In genomic region chr7:157550300-157551275, GRCh38 we compare ENCODE assay signal across 28 cellular contexts.
DNase-seq lines count a peak whose midpoint lies in the region; ATAC-seq and TF ChIP-seq lines count a peak whose summit lies in the region.
"Had no signal": no experiment of that assay in that cellular context is flagged by ENCODE, and none has a peak within 500 bp of the region (broad histone marks: within the 10 kb centered on the region; RNA-seq: fewer than 3 reads in every experiment).

No MANE protein-coding gene starts in this region.

- intact Hi-C loops in Right ventricle myocardium superior (cut with DNase I) (no loop called here), tibial artery (cut with DNase I; ENCODE audit: low total_unique reads) (no loop called here)

- H3K36me3 ChIP-seq in right atrium auricular region = no peaks in the 10 kb centered on the region
- no peaks in the 10 kb centered on the region for H3K36me3 ChIP-seq in Peyer's patch
- H3K36me3 ChIP-seq in tibial artery = peaks cover 0 to 8% (median 5%) of the 10 kb centered on the region in 3 donors
- H3K36me3 ChIP-seq: BE2C, cardiac muscle cell had no signal

- H3K4me1 ChIP-seq in right atrium auricular region (no peaks in the 10 kb centered on the region), Peyer's patch (no peaks in the 10 kb centered on the region), tibial artery (no peaks in the 10 kb centered on the region)
- H3K4me1 ChIP-seq: BE2C, Caco-2, gastroesophageal sphincter had no signal

- H3K4me3 ChIP-seq in right atrium auricular region (no peak overlapping the region), Peyer's patch (no peak overlapping the region), tibial artery (no peak overlapping the region)
- H3K4me3 ChIP-seq: cardiac muscle cell, gastroesophageal sphincter, lung had no signal

- TF ChIP-seq CTCF in right atrium auricular region (IDR thresholded peaks at IDR 0.05) = no peak
- TF ChIP-seq CTCF in Peyer's patch (IDR thresholded peaks at IDR 0.05) = no peak
- no peak for TF ChIP-seq CTCF in tibial artery (IDR thresholded peaks at IDR 0.05)

- H3K27me3 ChIP-seq in right atrium auricular region (no peaks in the 10 kb centered on the region), Peyer's patch (no peaks in the 10 kb centered on the region), tibial artery (peaks cover 0 to 13% of the 10 kb centered on the region in 2 donors)
- H3K27me3 ChIP-seq: BE2C, cardiac muscle cell had no signal

- H3K27ac ChIP-seq in right atrium auricular region (no peak overlapping the region), Peyer's patch (no peak overlapping the region), tibial artery (no peak overlapping the region)
- H3K27ac ChIP-seq: cardiac muscle cell, gastroesophageal sphincter had no signal

- DNase-seq in Right ventricle myocardium superior (peak; percentile 13), right atrium auricular region (ENCODE audit: low spot score) (no peak), Peyer's patch (peak in 2 of 3 donors; percentile 19 to 44), left kidney (ENCODE audit: low read depth, low spot score) (peak; percentile 53), tibial artery (peak; percentile 6 to 44), midbrain (lab: John Stamatoyannopoulos, UW) (no peak)
- DNase-seq: activated naive CD4-positive, alpha-beta T cell treated with anti-CD3 and anti-CD28 coated beads, Interleukin-2, amount 50 U/mL, for 16 hours; activated T-cell treated with anti-CD3 and anti-CD28 coated beads, Interleukin-2, amount 50 U/mL, for 72 hours; BE2C; DMS79 treated with DMSO at 0.1 percent for 48 hours; GOT3; hypothalamus; NCI-H1048; NCI-H1694 treated with DMSO at 0.1 percent for 48 hours; NCI-H2227 treated with DMSO at 0.1 percent for 48 hours; NCI-H774; OCI-M1; small intestine; stimulated activated CD4-positive, alpha-beta T cell treated with anti-CD3 and anti-CD28 coated beads, Interleukin-2, amount 100 ng/mL, for 48 hours; substantia nigra; T-helper 1 cell had no signal

- H3K9me3 ChIP-seq in right atrium auricular region (no peaks in the 10 kb centered on the region), Peyer's patch (no peaks in the 10 kb centered on the region), tibial artery (no peaks in the 10 kb centered on the region)
- H3K9me3 ChIP-seq: BE2C, Caco-2, gastroesophageal sphincter had no signal

- ATAC-seq in Right ventricle myocardium superior (ENCODE audit: poor library complexity) (no peak), HG03432 (IDR thresholded peaks at IDR 0.05; ENCODE audit: unreplicated experiment) (no peak), GM18861 (IDR thresholded peaks at IDR 0.05; ENCODE audit: unreplicated experiment) (no peak)
- ATAC-seq: activated T-cell treated with anti-CD3 and anti-CD28 coated beads, Interleukin-2, amount 50 U/mL, for 72 hours; gastroesophageal sphincter; stimulated activated effector memory CD8-positive, alpha-beta T cell treated with anti-CD3 and anti-CD28 coated beads, Interleukin-12 subunit alpha, Interleukin-12 subunit beta, amount 100 ng/mL, for 72 hours had no signal

- TF ChIP-seq POLR2A in Peyer's patch (IDR thresholded peaks at IDR 0.05) = no peak

Comparison
In these comparisons a context has a peak if more than half of its experiments do, and no peak if none do; other contexts are left out.
1. DNase-seq: peak in Right ventricle myocardium superior (single experiment), Peyer's patch (2 of 3), left kidney (single experiment) and tibial artery (2 of 2); none in right atrium auricular region (single experiment) and midbrain (single experiment).